Comparison of ENCODE assay signal across 18 cellular contexts in the genomic region with DNA sequence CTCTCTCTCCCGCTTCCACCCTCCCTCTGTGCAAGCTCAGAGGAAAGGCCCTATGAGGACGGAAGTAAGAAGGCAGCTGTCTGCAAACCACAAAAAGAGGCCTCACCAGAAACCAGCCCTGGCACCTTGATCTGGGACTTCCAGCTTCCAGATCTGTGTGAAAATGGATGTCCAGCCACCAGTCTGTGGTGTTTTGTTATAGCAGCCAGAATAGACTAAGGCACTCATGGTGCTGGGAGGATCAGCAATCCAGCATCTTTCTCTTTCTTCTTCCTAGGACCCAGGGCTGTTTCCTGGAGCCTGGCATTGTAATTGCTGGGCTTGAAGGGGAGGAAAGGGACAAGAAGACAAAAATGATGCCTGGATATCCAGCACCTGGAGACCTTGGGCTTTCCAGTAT.
DNase-seq lines count a peak whose midpoint lies in the region; ATAC-seq and TF ChIP-seq lines count a peak whose summit lies in the region.
"Had no signal": no experiment of that assay in that cellular context is flagged by ENCODE, and none has a peak within 500 bp of the region (broad histone marks: within the 10 kb centered on the region; RNA-seq: fewer than 3 reads in every experiment).

No MANE protein-coding gene starts in this region.

- H3F3A ChIP-seq in smooth muscle cell (ENCODE audit: low read depth), result no peaks in the 10 kb centered on the region

- H4K20me1 ChIP-seq in smooth muscle cell (ENCODE audit: low read depth), result no peaks in the 10 kb centered on the region
- H4K20me1 ChIP-seq: BLaER1 had no signal

- intact Hi-C loops in Panc1 (cut with micrococcal nuclease; ENCODE audit: unreplicated experiment), result no loop called here

- in situ Hi-C loops in Panc1 (cut with HindIII; ENCODE audit: low pct_unique_long_range_greater_than_20kb, low sequenced_read_pairs), result no loop called here

- no peaks in the 10 kb centered on the region for H3K9me3 ChIP-seq in Panc1 (ENCODE audit: control insufficient read depth, insufficient read depth, low read depth, low read length)
- H3K9me3 ChIP-seq in smooth muscle cell (replicated peaks; ENCODE audit: low read depth), result no peaks in the 10 kb centered on the region
- H3K9me3 ChIP-seq: BLaER1 had no signal

- H3K27ac Mint-ChIP-seq in activated CD4-positive, alpha-beta T cell treated with anti-CD3 and anti-CD28 coated beads, Interleukin-2, amount 10 ng/mL, durations not matched to agents 7 days and 5 days, result peak overlapping the region; percentile 20
- no peak overlapping the region for H3K27ac Mint-ChIP-seq in T-cell
- H3K27ac Mint-ChIP-seq: CD4-positive, alpha-beta memory T cell; H9; IgD-negative memory B cell had no signal

- no peak overlapping the region for H3K4me3 Mint-ChIP-seq in activated CD4-positive, alpha-beta T cell treated with anti-CD3 and anti-CD28 coated beads, Interleukin-2, amount 10 ng/mL, durations not matched to agents 7 days and 5 days
- H3K4me3 Mint-ChIP-seq in T-cell, result no peak overlapping the region
- H3K4me3 Mint-ChIP-seq: CD14-positive monocyte; CD4-positive, alpha-beta memory T cell; H9; IgD-negative memory B cell had no signal

- H3K9ac ChIP-seq in smooth muscle cell (ENCODE audit: low read depth), result no peak overlapping the region
- H3K9ac ChIP-seq: BLaER1 had no signal

- DNase-seq in activated CD4-positive, alpha-beta T cell treated with anti-CD3 and anti-CD28 coated beads, Interleukin-2, amount 10 ng/mL, durations not matched to agents 7 days and 5 days, result no peak
- DNase-seq in activated CD4-positive, alpha-beta T cell treated with anti-CD3 and anti-CD28 coated beads for 4 hours, result no peak
- DNase-seq in Panc1 (ENCODE audit: low read depth, low spot score) (no peak), smooth muscle cell (lab: John Stamatoyannopoulos, UW; ENCODE audit: unreplicated experiment) (no peak), NCI-H1092 (lab: John Stamatoyannopoulos, UW) (no peak), T-cell (no peak)
- DNase-seq: CD4-positive, alpha-beta memory T cell; DND-41; EL; GOT3; H9; KG1 had no signal

- H3K4me2 ChIP-seq in smooth muscle cell, result no peak overlapping the region
- H3K4me2 ChIP-seq: BLaER1 had no signal

- H3K4me3 ChIP-seq in Panc1 (ENCODE audit: low read depth in 2 of 2, low read length in 2 of 2) (no peak overlapping the region), smooth muscle cell (no peak overlapping the region)
- H3K4me3 ChIP-seq: BLaER1 had no signal

- 73% methylated on average over 2 of the region's 2 CpGs for WGBS in smooth muscle cell (ENCODE audit: low lambda C conversion rate)

- H3K4me1 ChIP-seq in Panc1 (ENCODE audit: control insufficient read depth, insufficient read depth, low read length) (peaks cover 27% of the 10 kb centered on the region), smooth muscle cell (ENCODE audit: low read depth) (no peaks in the 10 kb centered on the region)
- H3K4me1 ChIP-seq: BLaER1 had no signal

- no peaks in the 10 kb centered on the region for H3K36me3 Mint-ChIP-seq in activated CD4-positive, alpha-beta T cell treated with anti-CD3 and anti-CD28 coated beads, Interleukin-2, amount 10 ng/mL, durations not matched to agents 7 days and 5 days (ENCODE audit: low read depth)
- no peaks in the 10 kb centered on the region for H3K36me3 Mint-ChIP-seq in T-cell
- H3K36me3 Mint-ChIP-seq: CD14-positive monocyte; CD4-positive, alpha-beta memory T cell; IgD-negative memory B cell had no signal

- H3K27me3 ChIP-seq in Panc1 (ENCODE audit: control insufficient read depth, insufficient read depth, low read length) (no peaks in the 10 kb centered on the region), smooth muscle cell (ENCODE audit: low read depth) (no peaks in the 10 kb centered on the region)
- H3K27me3 ChIP-seq: BLaER1 had no signal

- ATAC-seq in HG02885 (IDR thresholded peaks at IDR 0.05; ENCODE audit: poor library complexity, unreplicated experiment) (peak; percentile 42), Panc1 (peak; percentile 36; the same call in 1 of the 2 replicates), T-cell (replicated peaks in 1 of 4) (no peak), HG03108 (IDR thresholded peaks at IDR 0.05; ENCODE audit: unreplicated experiment) (no peak)

- H3K27me3 Mint-ChIP-seq in activated CD4-positive, alpha-beta T cell treated with anti-CD3 and anti-CD28 coated beads, Interleukin-2, amount 10 ng/mL, durations not matched to agents 7 days and 5 days, result no peaks in the 10 kb centered on the region
- H3K27me3 Mint-ChIP-seq in T-cell, result peaks cover 4 to 7% of the 10 kb centered on the region in 2 donors

- no peaks in the 10 kb centered on the region for H3K79me2 ChIP-seq in smooth muscle cell (ENCODE audit: low read depth)

- CTCF ChIA-PET in activated CD4-positive, alpha-beta T cell treated with anti-CD3 and anti-CD28 coated beads, Interleukin-2, amount 10 ng/mL, durations not matched to agents 7 days and 5 days (lab: Charles Lee), result no interaction called here
- CTCF ChIA-PET in Panc1 (lab: Charles Lee) (no interaction called here), T-cell (lab: Charles Lee) (no interaction called here)

- peak overlapping the region; percentile 5 for H2AFZ ChIP-seq in smooth muscle cell (ENCODE audit: low read depth)

- BruUV-seq in Panc1 (replicated peaks; lab: Mats Ljungman, UMichigan), result no TSS peak

- TF ChIP-seq CTCF in Panc1 (IDR thresholded peaks at IDR 0.05) (no peak), smooth muscle cell (IDR thresholded peaks at IDR 0.05; ENCODE audit: borderline replicate concordance, insufficient read depth, poor library complexity, severe bottlenecking) (no peak)

- POLR2A ChIA-PET in activated CD4-positive, alpha-beta T cell treated with anti-CD3 and anti-CD28 coated beads, Interleukin-2, amount 10 ng/mL, durations not matched to agents 7 days and 5 days (lab: Charles Lee), result no interaction called here
- POLR2A ChIA-PET in Panc1 (lab: Charles Lee) (no interaction called here), T-cell (lab: Charles Lee) (no interaction called here)

- no peaks in the 10 kb centered on the region for H3K9me3 Mint-ChIP-seq in activated CD4-positive, alpha-beta T cell treated with anti-CD3 and anti-CD28 coated beads, Interleukin-2, amount 10 ng/mL, durations not matched to agents 7 days and 5 days
- H3K9me3 Mint-ChIP-seq in T-cell, result no peaks in the 10 kb centered on the region
- H3K9me3 Mint-ChIP-seq: CD4-positive, alpha-beta memory T cell; H9; IgD-negative memory B cell had no signal

- peak overlapping the region; percentile 100 for H3K27ac ChIP-seq in Panc1 (ENCODE audit: low read length)
- H3K27ac ChIP-seq in smooth muscle cell (ENCODE audit: low read depth), result no peak overlapping the region
- H3K27ac ChIP-seq: 22Rv1, BLaER1 had no signal

- no peaks in the 10 kb centered on the region for H3K4me1 Mint-ChIP-seq in activated CD4-positive, alpha-beta T cell treated with anti-CD3 and anti-CD28 coated beads, Interleukin-2, amount 10 ng/mL, durations not matched to agents 7 days and 5 days
- no peaks in the 10 kb centered on the region for H3K4me1 Mint-ChIP-seq in T-cell
- H3K4me1 Mint-ChIP-seq: CD14-positive monocyte; CD4-positive, alpha-beta memory T cell; H9; IgD-negative memory B cell had no signal

- H3K36me3 ChIP-seq in Panc1 (ENCODE audit: control insufficient read depth, insufficient read depth, low read length) (no peaks in the 10 kb centered on the region), smooth muscle cell (ENCODE audit: low read depth) (no peaks in the 10 kb centered on the region)
- H3K36me3 ChIP-seq: BLaER1 had no signal

Comparison
In these comparisons a context has a peak if more than half of its experiments do, and no peak if none do; other contexts are left out.
1. ATAC-seq: peak in HG02885 (single experiment) and Panc1 (single experiment); none in T-cell (0 of 4) and HG03108 (single experiment).